Comparison of ENCODE assay signal across 8 cellular contexts in genomic region chr15:90934949-90935751, GRCh38. TPM values are rescaled to one million over a fixed set of nuclear protein-coding genes. Genes with fewer than 3 reads are reported as not detected.
DNase-seq lines count a peak whose midpoint lies in the region; TF ChIP-seq lines count a peak whose summit lies in the region.

A gene with protein sequence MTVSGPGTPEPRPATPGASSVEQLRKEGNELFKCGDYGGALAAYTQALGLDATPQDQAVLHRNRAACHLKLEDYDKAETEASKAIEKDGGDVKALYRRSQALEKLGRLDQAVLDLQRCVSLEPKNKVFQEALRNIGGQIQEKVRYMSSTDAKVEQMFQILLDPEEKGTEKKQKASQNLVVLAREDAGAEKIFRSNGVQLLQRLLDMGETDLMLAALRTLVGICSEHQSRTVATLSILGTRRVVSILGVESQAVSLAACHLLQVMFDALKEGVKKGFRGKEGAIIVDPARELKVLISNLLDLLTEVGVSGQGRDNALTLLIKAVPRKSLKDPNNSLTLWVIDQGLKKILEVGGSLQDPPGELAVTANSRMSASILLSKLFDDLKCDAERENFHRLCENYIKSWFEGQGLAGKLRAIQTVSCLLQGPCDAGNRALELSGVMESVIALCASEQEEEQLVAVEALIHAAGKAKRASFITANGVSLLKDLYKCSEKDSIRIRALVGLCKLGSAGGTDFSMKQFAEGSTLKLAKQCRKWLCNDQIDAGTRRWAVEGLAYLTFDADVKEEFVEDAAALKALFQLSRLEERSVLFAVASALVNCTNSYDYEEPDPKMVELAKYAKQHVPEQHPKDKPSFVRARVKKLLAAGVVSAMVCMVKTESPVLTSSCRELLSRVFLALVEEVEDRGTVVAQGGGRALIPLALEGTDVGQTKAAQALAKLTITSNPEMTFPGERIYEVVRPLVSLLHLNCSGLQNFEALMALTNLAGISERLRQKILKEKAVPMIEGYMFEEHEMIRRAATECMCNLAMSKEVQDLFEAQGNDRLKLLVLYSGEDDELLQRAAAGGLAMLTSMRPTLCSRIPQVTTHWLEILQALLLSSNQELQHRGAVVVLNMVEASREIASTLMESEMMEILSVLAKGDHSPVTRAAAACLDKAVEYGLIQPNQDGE (plus strand): TSS chr15:90935285. CDS start chr15:90935325, 40 bp downstream.

- peaks cover 43% of the 10 kb centered on the region for H3K4me1 Mint-ChIP-seq in activated T-helper 2 cell treated with anti-CD3 and anti-CD28 coated beads, Interferon-gamma antibody, Interleukin-2, Interleukin-4, amounts not matched to agents 10 μg/mL and 5 μg/mL and 100 μg/mL, durations not matched to agents 14 hours and 24 hours and 36 hours (ENCODE audit: low read depth)
- H3K4me1 Mint-ChIP-seq in nephron, result peaks cover 33% of the 10 kb centered on the region
- peaks cover 43% of the 10 kb centered on the region for H3K4me1 Mint-ChIP-seq in stimulated activated naive CD8-positive, alpha-beta T cell treated with anti-CD3 and anti-CD28 coated beads, Interleukin-15, Interleukin-2, amounts not matched to agents 100 ng/mL and 50 ng/mL, for 24 hours (ENCODE audit: low read depth)

- H3K27ac Mint-ChIP-seq in activated T-helper 2 cell treated with anti-CD3 and anti-CD28 coated beads, Interferon-gamma antibody, Interleukin-2, Interleukin-4, amounts not matched to agents 10 μg/mL and 5 μg/mL and 100 μg/mL, durations not matched to agents 14 hours and 24 hours and 36 hours, result peak within 1 kb of the TSS; percentile 93
- H3K27ac Mint-ChIP-seq in nephron, result peak within 1 kb of the TSS; percentile 32 to 64 (median 52)
- peak within 1 kb of the TSS; percentile 92 for H3K27ac Mint-ChIP-seq in stimulated activated naive CD8-positive, alpha-beta T cell treated with anti-CD3 and anti-CD28 coated beads, Interleukin-15, Interleukin-2, amounts not matched to agents 100 ng/mL and 50 ng/mL, for 24 hours

- no peaks in the 10 kb centered on the region for H3K9me3 Mint-ChIP-seq in activated T-helper 2 cell treated with anti-CD3 and anti-CD28 coated beads, Interferon-gamma antibody, Interleukin-2, Interleukin-4, amounts not matched to agents 10 μg/mL and 5 μg/mL and 100 μg/mL, durations not matched to agents 14 hours and 24 hours and 36 hours
- no peaks in the 10 kb centered on the region for H3K9me3 Mint-ChIP-seq in nephron
- no peaks in the 10 kb centered on the region for H3K9me3 Mint-ChIP-seq in stimulated activated naive CD8-positive, alpha-beta T cell treated with anti-CD3 and anti-CD28 coated beads, Interleukin-15, Interleukin-2, amounts not matched to agents 100 ng/mL and 50 ng/mL, for 24 hours

- H3K27me3 Mint-ChIP-seq in activated T-helper 2 cell treated with anti-CD3 and anti-CD28 coated beads, Interferon-gamma antibody, Interleukin-2, Interleukin-4, amounts not matched to agents 10 μg/mL and 5 μg/mL and 100 μg/mL, durations not matched to agents 14 hours and 24 hours and 36 hours (ENCODE audit: low read depth), result no peaks in the 10 kb centered on the region
- no peaks in the 10 kb centered on the region for H3K27me3 Mint-ChIP-seq in nephron (ENCODE audit: low read depth)
- no peaks in the 10 kb centered on the region for H3K27me3 Mint-ChIP-seq in stimulated activated naive CD8-positive, alpha-beta T cell treated with anti-CD3 and anti-CD28 coated beads, Interleukin-15, Interleukin-2, amounts not matched to agents 100 ng/mL and 50 ng/mL, for 24 hours

- intact Hi-C loops in activated T-helper 2 cell treated with anti-CD3 and anti-CD28 coated beads, Interferon-gamma antibody, Interleukin-2, Interleukin-4, amounts not matched to agents 10 μg/mL and 5 μg/mL and 100 μg/mL, durations not matched to agents 14 hours and 24 hours and 36 hours (cut with micrococcal nuclease), result loop anchor here (1.0 to 10.0 kb wide), 6 partner anchors 19 to 700 kb away; partner anchors contain the start of genes CIB1, GDPGP1, MAN2A2 and PRC1

- peak; percentile 20; the same call in 1 of the 2 replicates for TF ChIP-seq CTCF in LNCaP clone FGC (IDR thresholded peaks at IDR 0.05; ENCODE audit: control insufficient read depth, extremely low read depth, insufficient read depth)
- no peak for TF ChIP-seq CTCF in nephron (IDR thresholded peaks at IDR 0.05; ENCODE audit: unreplicated experiment in 3 of 3)

- H3K4me3 Mint-ChIP-seq in activated T-helper 2 cell treated with anti-CD3 and anti-CD28 coated beads, Interferon-gamma antibody, Interleukin-2, Interleukin-4, amounts not matched to agents 10 μg/mL and 5 μg/mL and 100 μg/mL, durations not matched to agents 14 hours and 24 hours and 36 hours (ENCODE audit: low read depth), result peak within 1 kb of the TSS; percentile 89
- peak within 1 kb of the TSS; percentile 79 to 92 (median 89) for H3K4me3 Mint-ChIP-seq in nephron
- H3K4me3 Mint-ChIP-seq in stimulated activated naive CD8-positive, alpha-beta T cell treated with anti-CD3 and anti-CD28 coated beads, Interleukin-15, Interleukin-2, amounts not matched to agents 100 ng/mL and 50 ng/mL, for 24 hours, result peak within 1 kb of the TSS; percentile 83

- H3K36me3 Mint-ChIP-seq in activated T-helper 2 cell treated with anti-CD3 and anti-CD28 coated beads, Interferon-gamma antibody, Interleukin-2, Interleukin-4, amounts not matched to agents 10 μg/mL and 5 μg/mL and 100 μg/mL, durations not matched to agents 14 hours and 24 hours and 36 hours (ENCODE audit: low read depth), result peaks cover 28% of the 10 kb centered on the region
- peaks cover 19% of the 10 kb centered on the region for H3K36me3 Mint-ChIP-seq in nephron (ENCODE audit: low read depth)
- H3K36me3 Mint-ChIP-seq in stimulated activated naive CD8-positive, alpha-beta T cell treated with anti-CD3 and anti-CD28 coated beads, Interleukin-15, Interleukin-2, amounts not matched to agents 100 ng/mL and 50 ng/mL, for 24 hours (ENCODE audit: low read depth), result peaks cover 22% of the 10 kb centered on the region

- DNase-seq in Daoy (ENCODE audit: low read depth) (peak; percentile 92), GOT3 (lab: John Stamatoyannopoulos, UW) (peak; percentile 53), LNCaP clone FGC (ENCODE audit: low read depth) (peak; percentile 70), RPMI8226 (peak; percentile 99), fibroblast of peridontal ligament (ENCODE audit: extremely low read depth) (peak; percentile 72)
- DNase-seq in activated T-helper 2 cell treated with anti-CD3 and anti-CD28 coated beads, Interferon-gamma antibody, Interleukin-2, Interleukin-4, amounts not matched to agents 10 μg/mL and 5 μg/mL and 100 μg/mL, durations not matched to agents 14 hours and 24 hours and 36 hours (ENCODE audit: low spot score), result peak; percentile 92

- H3K4me3 ChIP-seq in LNCaP clone FGC (ENCODE audit: low read depth, low read length), result peak within 1 kb of the TSS; percentile 91

RNA-seq across cellular contexts. Expression of the gene that starts here (rescaled TPM):
- total RNA-seq in Daoy (2014; rRNA removed; shearing (Covaris generic)), result 48.7 and 57.5 TPM in 2 replicates
- total RNA-seq in activated T-helper 2 cell treated with anti-CD3 and anti-CD28 coated beads, Interferon-gamma antibody, Interleukin-2, Interleukin-4, amounts not matched to agents 10 μg/mL and 5 μg/mL and 100 μg/mL, durations not matched to agents 14 hours and 24 hours and 36 hours, result 74.1 and 75.7 TPM in 2 replicates

Comparison
In these comparisons a context has a peak if more than half of its experiments do, and no peak if none do; other contexts are left out.
1. Peak in every context shown above with its lines: DNase-seq and H3K4me3 ChIP-seq.